Comparison of ENCODE assay signal across 1 cellular context in genomic region chr7:73593207-73594045, GRCh38.
TF ChIP-seq lines count a peak whose summit lies in the region.

No MANE protein-coding gene starts in this region.

TF ChIP-seq in HCT116, 20 proteins besides CTCF, POLR2A, EP300 and RAD21 (continued from another document):
- no peak for TF ChIP-seq YY1 (IDR thresholded peaks at IDR 0.05; ENCODE audit: extremely low read depth, insufficient replicate concordance, low read depth, low read length)
- no peak; the same call in 1 of the 2 replicates for TF ChIP-seq POLR2AphosphoS5 (IDR thresholded peaks at IDR 0.05; ENCODE audit: low read depth, low read length)
